Comparison of ENCODE assay signal across 28 cellular contexts in the genomic region with DNA sequence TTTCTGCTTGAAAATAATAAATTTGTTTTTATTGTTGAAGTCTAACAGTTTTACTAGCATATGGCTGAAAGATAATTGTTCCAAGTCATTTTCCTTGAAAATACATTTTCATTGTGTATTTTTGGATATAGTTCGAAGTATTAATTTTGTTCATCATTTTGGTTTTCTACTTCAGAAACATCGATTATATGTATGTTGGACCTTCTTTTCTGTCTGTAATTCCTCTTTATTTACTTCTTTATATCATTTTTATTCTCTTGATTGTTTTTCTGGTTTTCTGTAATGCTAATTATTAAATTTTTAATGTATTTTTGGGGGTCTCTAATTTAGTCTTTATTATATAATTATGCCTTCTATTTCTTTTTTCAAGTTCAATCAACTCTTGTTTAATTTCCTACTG.
A peak's percentile ranks its signal among the peaks of the same experiment; 100 is the strongest.
DNase-seq lines count a peak whose midpoint lies in the region; ATAC-seq and TF ChIP-seq lines count a peak whose summit lies in the region.
"Had no signal": no experiment of that assay in that cellular context is flagged by ENCODE, and none has a peak within 500 bp of the region (broad histone marks: within the 10 kb centered on the region; RNA-seq: fewer than 3 reads in every experiment).

No MANE protein-coding gene starts in this region.

- ATAC-seq in activated CD4-positive, CD25-positive, alpha-beta regulatory T cell treated with anti-CD3 and anti-CD28 coated beads, Interleukin-2, amount 50 U/mL, for 24 hours = no peak
- ATAC-seq: HepG2 had no signal

- no peaks in the 10 kb centered on the region for H3K4me1 Mint-ChIP-seq in activated naive CD4-positive, alpha-beta T cell treated with anti-CD3 and anti-CD28 coated beads for 36 hours (ENCODE audit: low read depth)
- H3K4me1 Mint-ChIP-seq: CD14-positive monocyte; CD8-positive, alpha-beta memory T cell had no signal

- H3K18ac ChIP-seq in mesenchymal stem cell (ENCODE audit: low read depth in 1 of 2, low read length in 2 of 2) = no peak overlapping the region

- H3K27ac Mint-ChIP-seq in activated naive CD4-positive, alpha-beta T cell treated with anti-CD3 and anti-CD28 coated beads for 36 hours = no peak overlapping the region
- H3K27ac Mint-ChIP-seq: CD14-positive monocyte; CD8-positive, alpha-beta memory T cell had no signal

- no peak for TF ChIP-seq POLR2A in erythroblast (IDR thresholded peaks at IDR 0.05; ENCODE audit: low read length)

- H2BK15ac ChIP-seq in mesenchymal stem cell (ENCODE audit: low read depth, poor library complexity, severe bottlenecking) = no peak overlapping the region

- no peak overlapping the region for H3K14ac ChIP-seq in mesenchymal stem cell (ENCODE audit: low read length in 2 of 2)

- H2BK5ac ChIP-seq in mesenchymal stem cell (ENCODE audit: low read depth, low read length, poor library complexity, severe bottlenecking) = no peak overlapping the region

- H2BK12ac ChIP-seq in mesenchymal stem cell (ENCODE audit: low read length in 2 of 2) = no peak overlapping the region

- H4K8ac ChIP-seq in mesenchymal stem cell (ENCODE audit: low read length) = no peak overlapping the region

- H3K9me3 Mint-ChIP-seq in activated naive CD4-positive, alpha-beta T cell treated with anti-CD3 and anti-CD28 coated beads for 36 hours = peaks cover 17% of the 10 kb centered on the region

- CTCF ChIA-PET in activated naive CD4-positive, alpha-beta T cell treated with anti-CD3 and anti-CD28 coated beads for 36 hours (lab: Charles Lee) = no interaction called here

- H2AFZ ChIP-seq in mesenchymal stem cell (ENCODE audit: low read depth, low read length) = no peak overlapping the region

- no peaks in the 10 kb centered on the region for H3K79me1 ChIP-seq in mesenchymal stem cell (replicated peaks; ENCODE audit: low read length, poor library complexity, severe bottlenecking)

- no peak overlapping the region for H3K27ac ChIP-seq in mesenchymal stem cell (ENCODE audit: low read length, poor library complexity, severe bottlenecking)
- H3K27ac ChIP-seq: 22Rv1, HL-60, SJSA1 had no signal

- DNase-seq in DMS53 (lab: John Stamatoyannopoulos, UW) = peak; percentile 19
- DNase-seq in DMS53 treated with DMSO at 0.1 percent for 48 hours (lab: John Stamatoyannopoulos, UW; ENCODE audit: unreplicated experiment) = no peak
- peak; percentile 4 for DNase-seq in adipocyte (ENCODE audit: low read depth)
- peak; percentile 1 to 5 for DNase-seq in erythroblast (lab: John Stamatoyannopoulos, UW)
- peak; percentile 9 for DNase-seq in mesenchymal stem cell
- no peak for DNase-seq in activated naive CD4-positive, alpha-beta T cell treated with anti-CD3 and anti-CD28 coated beads for 36 hours
- DNase-seq in activated CD4-positive, alpha-beta T cell treated with anti-CD3 and anti-CD28 coated beads, Interleukin-2, amount 50 U/mL, for 48 hours = no peak
- DNase-seq: ACHN; BE2C; CD8-positive, alpha-beta memory T cell; DMS 273 treated with DMSO at 0.1 percent for 48 hours; DND-41; HCEC 1CT; Karpas-422; NCI-H1092 treated with DMSO at 0.1 percent for 48 hours; NCI-H1436; NCI-H187; NCI-H2107; NCI-H446 treated with DMSO at 0.1 percent for 48 hours; NCI-H526; Right ventricle myocardium superior; RPMI8226 had no signal

- H3K36me3 Mint-ChIP-seq in activated naive CD4-positive, alpha-beta T cell treated with anti-CD3 and anti-CD28 coated beads for 36 hours (ENCODE audit: low read depth) = no peaks in the 10 kb centered on the region
- H3K36me3 Mint-ChIP-seq: CD14-positive monocyte; CD8-positive, alpha-beta memory T cell had no signal

- H3K4me1 ChIP-seq in adipocyte (ENCODE audit: control insufficient read depth, insufficient read depth, low read length) (no peaks in the 10 kb centered on the region), mesenchymal stem cell (ENCODE audit: control insufficient read depth, insufficient read depth, low read depth, low read length) (no peaks in the 10 kb centered on the region)
- H3K4me1 ChIP-seq: BE2C, SJSA1 had no signal

- no peaks in the 10 kb centered on the region for H3K36me3 ChIP-seq in adipocyte (ENCODE audit: control insufficient read depth, insufficient read depth, low read length, severe bottlenecking)
- no peaks in the 10 kb centered on the region for H3K36me3 ChIP-seq in mesenchymal stem cell (ENCODE audit: control insufficient read depth in 1 of 2, insufficient read depth in 2 of 2, low read depth in 1 of 2, low read length in 2 of 2)
- H3K36me3 ChIP-seq: BE2C, SJSA1 had no signal

- H3K23ac ChIP-seq in mesenchymal stem cell (ENCODE audit: low read length in 2 of 2) = no peak overlapping the region

- H3K4me3 ChIP-seq in adipocyte (ENCODE audit: low read length) (no peak overlapping the region), mesenchymal stem cell (ENCODE audit: insufficient read depth in 1 of 2, low read depth in 1 of 2, low read length in 2 of 2) (no peak overlapping the region)
- H3K4me3 ChIP-seq: SJSA1 had no signal

- intact Hi-C loops in activated naive CD4-positive, alpha-beta T cell treated with anti-CD3 and anti-CD28 coated beads for 36 hours (cut with micrococcal nuclease) = no loop called here

- peaks cover 36% of the 10 kb centered on the region for H3K9me3 ChIP-seq in adipocyte (ENCODE audit: control insufficient read depth, low read length)
- H3K9me3 ChIP-seq in mesenchymal stem cell (ENCODE audit: control insufficient read depth, low read length) = peaks cover 72% of the 10 kb centered on the region
- H3K9me3 ChIP-seq: BE2C had no signal

- no peak overlapping the region for H3K4me3 Mint-ChIP-seq in activated naive CD4-positive, alpha-beta T cell treated with anti-CD3 and anti-CD28 coated beads for 36 hours
- H3K4me3 Mint-ChIP-seq: CD14-positive monocyte; CD8-positive, alpha-beta memory T cell had no signal

- WGBS in mesenchymal stem cell = no CpG with 5 or more reads among the region's 2 CpGs

- no peak overlapping the region for H3K4me2 ChIP-seq in mesenchymal stem cell (ENCODE audit: low read length, poor library complexity, severe bottlenecking)

- no peak overlapping the region for H3K4ac ChIP-seq in mesenchymal stem cell (ENCODE audit: low read depth in 1 of 2, low read length in 2 of 2)

- H3K9ac ChIP-seq in adipocyte (ENCODE audit: low read length) = no peak overlapping the region
- no peak overlapping the region for H3K9ac ChIP-seq in mesenchymal stem cell (ENCODE audit: low read length)

- H4K91ac ChIP-seq in mesenchymal stem cell (ENCODE audit: low read length) = no peak overlapping the region

- no peak overlapping the region for H2BK120ac ChIP-seq in mesenchymal stem cell (ENCODE audit: low read depth, low read length)

- H3K27me3 ChIP-seq in adipocyte (replicated peaks; ENCODE audit: control insufficient read depth, insufficient read depth, low read length) (no peaks in the 10 kb centered on the region), mesenchymal stem cell (ENCODE audit: control insufficient read depth in 1 of 2, insufficient read depth in 1 of 2, low read length in 2 of 2) (no peaks in the 10 kb centered on the region)
- H3K27me3 ChIP-seq: BE2C, SJSA1 had no signal

- H2AK5ac ChIP-seq in mesenchymal stem cell (ENCODE audit: low read length, severe bottlenecking) = no peak overlapping the region

- no peaks in the 10 kb centered on the region for H3K27me3 Mint-ChIP-seq in activated naive CD4-positive, alpha-beta T cell treated with anti-CD3 and anti-CD28 coated beads for 36 hours (ENCODE audit: low read depth)
- H3K27me3 Mint-ChIP-seq: CD8-positive, alpha-beta memory T cell had no signal

Comparison
In these comparisons a context has a peak if more than half of its experiments do, and no peak if none do; other contexts are left out.
1. DNase-seq: peak in DMS53 (single experiment), adipocyte (single experiment), erythroblast (2 of 2) and mesenchymal stem cell (single experiment); none in DMS53 treated with DMSO at 0.1 percent for 48 hours (single experiment), activated naive CD4-positive, alpha-beta T cell treated with anti-CD3 and anti-CD28 coated beads for 36 hours (single experiment) and activated CD4-positive, alpha-beta T cell treated with anti-CD3 and anti-CD28 coated beads, Interleukin-2, amount 50 U/mL, for 48 hours (0 of 2).